ENCODE assay signal across 8 cellular contexts in the genomic region with DNA sequence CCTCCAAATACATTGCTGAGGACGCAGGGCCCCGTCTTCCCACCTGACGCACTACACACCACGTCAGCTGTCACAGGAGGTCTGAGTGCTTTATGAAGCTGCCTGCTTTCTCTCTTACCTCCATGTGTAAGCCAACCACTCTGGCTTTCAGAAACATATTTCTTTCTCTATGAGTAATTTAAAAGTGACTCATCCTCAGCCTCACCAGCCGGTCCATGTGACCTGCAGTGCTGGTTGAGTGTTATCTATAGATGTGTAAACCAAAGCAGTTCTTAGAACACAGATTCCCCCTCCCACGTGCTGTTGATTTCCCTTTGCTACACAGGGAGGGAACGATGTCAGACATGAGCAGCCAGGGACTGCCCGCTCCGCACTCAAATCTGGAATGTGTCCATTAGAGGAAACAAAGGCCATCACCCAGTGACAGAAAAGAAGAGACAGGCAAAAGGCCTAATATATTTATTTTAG.
DNase-seq lines count a peak whose midpoint lies in the region; ATAC-seq and TF ChIP-seq lines count a peak whose summit lies in the region.

No MANE protein-coding gene starts in this region.

- H3K4me1 ChIP-seq in skeletal muscle satellite cell (ENCODE audit: control insufficient read depth, insufficient read depth, low read length): peaks cover 15% of the 10 kb centered on the region

- peak overlapping the region; percentile 61 for H3K4me2 ChIP-seq in skeletal muscle satellite cell (ENCODE audit: low read length)

- peaks cover 14% of the 10 kb centered on the region for H3K27me3 ChIP-seq in skeletal muscle satellite cell (ENCODE audit: control insufficient read depth, insufficient read depth, low read length)

- H3K9me3 ChIP-seq in skeletal muscle satellite cell (replicated peaks; ENCODE audit: low read length): no peaks in the 10 kb centered on the region

- ATAC-seq in GM18861 (IDR thresholded peaks at IDR 0.05; ENCODE audit: unreplicated experiment): peak; percentile 51
- ATAC-seq in HG02981 (IDR thresholded peaks at IDR 0.05; ENCODE audit: unreplicated experiment): peak; percentile 53

- H3K4me3 ChIP-seq in skeletal muscle satellite cell (ENCODE audit: low read length): no peak overlapping the region

- DNase-seq in activated gamma-delta T cell (lab: John Stamatoyannopoulos, UW) (peak; percentile 22), glomerular visceral epithelial cell (ENCODE audit: extremely low spot score) (peak; percentile 84), DMS79 (lab: John Stamatoyannopoulos, UW) (no peak), SKM-1 treated with dmso at 0.1 percent for 144 hours (lab: John Stamatoyannopoulos, UW; ENCODE audit: unreplicated experiment) (no peak)

- H3K36me3 ChIP-seq in skeletal muscle satellite cell (ENCODE audit: insufficient read depth, low read length): no peaks in the 10 kb centered on the region

- no peak overlapping the region for H3K9ac ChIP-seq in skeletal muscle satellite cell (ENCODE audit: low read depth, low read length)

TF ChIP-seq in PFSK-1, 5 proteins besides CTCF, POLR2A, EP300 and RAD21:
- TF ChIP-seq SIN3A (IDR thresholded peaks at IDR 0.05; ENCODE audit: borderline replicate concordance, insufficient read depth, low read length) (peak; percentile 98), FOXP2 (optimal IDR thresholded peaks at IDR 0.05; ENCODE audit: borderline replicate concordance, extremely low read depth, extremely low read length, insufficient read depth) (peak; percentile 68), REST (IDR thresholded peaks at IDR 0.05; ENCODE audit: insufficient read depth in 1 of 2, low read depth in 2 of 2, low read length in 2 of 2) (peak in 1 of 2 experiments; percentile 34; a peak in 1 of 4 replicates), TAF1 (IDR thresholded peaks at IDR 0.05; ENCODE audit: borderline replicate concordance, insufficient read depth, low read length) (no peak), POLR2AphosphoS5 (IDR thresholded peaks at IDR 0.05; ENCODE audit: low read depth, low read length) (no peak)

Comparison
In these comparisons a context has a peak if more than half of its experiments do, and no peak if none do; other contexts are left out.
1. DNase-seq: peak in activated gamma-delta T cell (single experiment) and glomerular visceral epithelial cell (single experiment); none in DMS79 (single experiment) and SKM-1 treated with dmso at 0.1 percent for 144 hours (single experiment).